In the genomic region with DNA sequence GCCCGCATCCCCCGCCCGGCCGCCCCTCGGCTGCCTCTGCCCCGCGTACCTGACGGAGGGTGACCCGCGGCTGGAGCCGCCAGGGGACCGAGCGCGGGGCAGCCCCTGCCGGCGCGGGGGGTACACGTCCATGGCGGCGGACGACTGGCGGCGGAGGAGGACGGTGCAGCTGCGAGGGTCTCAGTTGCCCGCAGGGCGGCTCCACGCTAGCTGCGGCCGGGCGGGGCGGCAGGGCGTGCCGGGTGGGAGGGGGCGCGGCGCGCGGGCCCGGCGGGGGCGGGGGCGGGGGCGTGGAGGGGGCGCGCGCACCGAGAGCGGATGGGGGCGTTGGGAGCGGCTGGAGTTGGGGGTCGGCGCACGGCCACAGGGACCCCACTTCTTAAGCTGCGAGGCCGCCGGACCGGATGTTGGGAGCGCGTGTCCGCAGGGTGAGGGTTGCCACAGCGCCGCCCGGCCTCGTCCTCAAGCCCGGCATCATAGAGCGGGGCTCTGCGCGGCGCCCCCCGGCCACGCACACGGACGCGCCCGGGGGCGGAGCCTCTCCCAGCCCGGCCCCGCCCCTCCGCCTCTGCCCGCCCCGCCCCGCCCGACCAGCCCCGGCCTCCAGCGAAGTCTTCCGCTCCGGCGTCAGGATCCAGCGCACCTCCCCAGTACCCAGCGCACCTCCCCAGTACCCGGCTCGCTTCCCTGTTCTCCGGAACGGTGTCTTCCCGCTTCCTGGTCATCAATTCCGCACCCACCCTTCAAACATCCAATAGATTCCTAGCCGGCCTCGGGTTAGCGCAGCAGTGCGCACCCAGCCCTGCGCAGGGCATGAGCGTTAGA, we compare ENCODE assay signal across 8 cellular contexts. TPM values are rescaled to one million over a fixed set of nuclear protein-coding genes. Genes with fewer than 3 reads are reported as not detected.
DNase-seq lines count a peak whose midpoint lies in the region; ATAC-seq and TF ChIP-seq lines count a peak whose summit lies in the region.

Gene DNAAF9, minus strand, starts transcription at position 244 of the 825 bp plus-strand sequence. Its CDS starts 112 bp downstream, at position 132.

- H3K4me2 ChIP-seq in KMS-11 = peak within 1 kb of the TSS; percentile 99

- H3K4me1 ChIP-seq in BE2C = 0 out of 2 replicates have a peak, but pooled peaks cover 4% of the 10 kb centered on the region
- H3K4me1 ChIP-seq in KMS-11 (ENCODE audit: low read depth, poor library complexity, severe bottlenecking) = no peaks in the 10 kb centered on the region

- H3K9ac ChIP-seq in KMS-11 = no peak within 1 kb of the TSS
- peak within 1 kb of the TSS; percentile 80 for H3K9ac ChIP-seq in SK-N-MC (ENCODE audit: insufficient read length)

- H3K27ac ChIP-seq in KMS-11 = no peak within 1 kb of the TSS
- H3K27ac ChIP-seq in SK-N-MC = peak within 1 kb of the TSS; percentile 74; the same call in 1 of the 2 replicates
- H3K27ac ChIP-seq in temporal lobe (ENCODE audit: low read depth, low read length) = peak within 1 kb of the TSS; percentile 92

- H3K27me3 Mint-ChIP-seq in activated naive CD8-positive, alpha-beta T cell = no peaks in the 10 kb centered on the region
- peaks cover 9% of the 10 kb centered on the region for H3K27me3 Mint-ChIP-seq in glutamatergic neuron (ENCODE audit: unreplicated experiment)
- H3K27me3 Mint-ChIP-seq in osteocyte (ENCODE audit: unreplicated experiment) = peaks cover 14% of the 10 kb centered on the region

- no peaks in the 10 kb centered on the region for H3K79me2 ChIP-seq in KMS-11 (ENCODE audit: insufficient read depth, low read depth)

- no peaks in the 10 kb centered on the region for H3K36me3 Mint-ChIP-seq in activated naive CD8-positive, alpha-beta T cell
- no peaks in the 10 kb centered on the region for H3K36me3 Mint-ChIP-seq in glutamatergic neuron (ENCODE audit: unreplicated experiment)
- H3K36me3 Mint-ChIP-seq in osteocyte (ENCODE audit: unreplicated experiment) = no peaks in the 10 kb centered on the region

- H3K9me3 ChIP-seq in BE2C (no peaks in the 10 kb centered on the region), SK-N-MC (ENCODE audit: low read depth, low read length) (no peaks in the 10 kb centered on the region)

- peaks cover 3% of the 10 kb centered on the region; the same call in 1 of the 2 replicates for H3K27me3 ChIP-seq in BE2C
- H3K27me3 ChIP-seq in KMS-11 (ENCODE audit: insufficient read depth, low read depth) = no peaks in the 10 kb centered on the region

- peak within 1 kb of the TSS; percentile 98 for H3K4me3 Mint-ChIP-seq in activated naive CD8-positive, alpha-beta T cell
- peak within 1 kb of the TSS; percentile 98 for H3K4me3 Mint-ChIP-seq in glutamatergic neuron (ENCODE audit: unreplicated experiment)
- peak within 1 kb of the TSS; percentile 86 for H3K4me3 Mint-ChIP-seq in osteocyte (ENCODE audit: unreplicated experiment)

- H2AFZ ChIP-seq in KMS-11 (ENCODE audit: low read depth) = peak within 1 kb of the TSS; percentile 97

- H3K4me3 ChIP-seq in BE2C (ENCODE audit: low read depth, low read length) (peak within 1 kb of the TSS; percentile 88), KMS-11 (IDR thresholded peaks at IDR 0.05; ENCODE audit: insufficient read depth, low read depth, low read length) (no peak within 1 kb of the TSS), SK-N-MC (peak within 1 kb of the TSS; percentile 93)

- H3K36me3 ChIP-seq in BE2C (no peaks in the 10 kb centered on the region; the same call in 1 of the 2 replicates), KMS-11 (ENCODE audit: insufficient read depth) (no peaks in the 10 kb centered on the region), SK-N-MC (ENCODE audit: insufficient read depth, low read length) (no peaks in the 10 kb centered on the region)

- TF ChIP-seq CTCF in BE2C (IDR thresholded peaks at IDR 0.05; ENCODE audit: low read depth, low read length) (peak; percentile 35; the same call in 1 of the 2 replicates), KMS-11 (conservative IDR thresholded peaks at IDR 0.05; ENCODE audit: low read depth, low read length) (no peak), glutamatergic neuron (IDR thresholded peaks at IDR 0.05; ENCODE audit: partially characterized antibody, unreplicated experiment) (peak; percentile 70), osteocyte (IDR thresholded peaks at IDR 0.05) (peak; percentile 48)

- peak within 1 kb of the TSS; percentile 92 for H3K27ac Mint-ChIP-seq in activated naive CD8-positive, alpha-beta T cell
- H3K27ac Mint-ChIP-seq in glutamatergic neuron (ENCODE audit: unreplicated experiment) (peak within 1 kb of the TSS; percentile 93), osteocyte (ENCODE audit: unreplicated experiment) (peak within 1 kb of the TSS; percentile 85)

- DNase-seq in BE2C (peak; percentile 89), SK-N-MC (ENCODE audit: low read depth, low spot score) (peak; percentile 16), glutamatergic neuron (peak; percentile 87), osteocyte (ENCODE audit: extremely low spot score, unreplicated experiment) (peak; percentile 91)

- H3K9me3 Mint-ChIP-seq in activated naive CD8-positive, alpha-beta T cell (ENCODE audit: low read depth) = no peaks in the 10 kb centered on the region
- H3K9me3 Mint-ChIP-seq in glutamatergic neuron (ENCODE audit: unreplicated experiment) = peaks cover 8% of the 10 kb centered on the region
- no peaks in the 10 kb centered on the region for H3K9me3 Mint-ChIP-seq in osteocyte (ENCODE audit: unreplicated experiment)

- peak; percentile 52 for ATAC-seq in GM19372 (IDR thresholded peaks at IDR 0.05; ENCODE audit: low read depth, unreplicated experiment)

- no peaks in the 10 kb centered on the region for H4K20me1 ChIP-seq in KMS-11 (ENCODE audit: insufficient read depth)

- peaks cover 31% of the 10 kb centered on the region for H3K4me1 Mint-ChIP-seq in activated naive CD8-positive, alpha-beta T cell (ENCODE audit: low read depth)
- peaks cover 6% of the 10 kb centered on the region for H3K4me1 Mint-ChIP-seq in glutamatergic neuron (ENCODE audit: low read depth, unreplicated experiment)
- peaks cover 31% of the 10 kb centered on the region for H3K4me1 Mint-ChIP-seq in osteocyte (ENCODE audit: unreplicated experiment)

RNA-seq across cellular contexts. Expression of gene DNAAF9, which starts in this region (rescaled TPM):
- 3.0 TPM for polyA plus RNA-seq in BE2C (2012; ENCODE audit: insufficient read depth, insufficient read length, low read depth)
- 34.7 TPM for total RNA-seq in glutamatergic neuron (ENCODE audit: unreplicated experiment)
- 13.7 and 15.1 TPM in 2 replicates for total RNA-seq in osteocyte
- 36.9 TPM for total RNA-seq in temporal lobe

Comparison
In these comparisons a context has a peak if more than half of its experiments do, and no peak if none do; other contexts are left out.
1. DNase-seq: peak in every context shown above with its lines; median percentile 91 in osteocyte; 89 in BE2C; 87 in glutamatergic neuron; 16 in SK-N-MC.